9 cellular contexts compared by ENCODE assay signal in the genomic region with DNA sequence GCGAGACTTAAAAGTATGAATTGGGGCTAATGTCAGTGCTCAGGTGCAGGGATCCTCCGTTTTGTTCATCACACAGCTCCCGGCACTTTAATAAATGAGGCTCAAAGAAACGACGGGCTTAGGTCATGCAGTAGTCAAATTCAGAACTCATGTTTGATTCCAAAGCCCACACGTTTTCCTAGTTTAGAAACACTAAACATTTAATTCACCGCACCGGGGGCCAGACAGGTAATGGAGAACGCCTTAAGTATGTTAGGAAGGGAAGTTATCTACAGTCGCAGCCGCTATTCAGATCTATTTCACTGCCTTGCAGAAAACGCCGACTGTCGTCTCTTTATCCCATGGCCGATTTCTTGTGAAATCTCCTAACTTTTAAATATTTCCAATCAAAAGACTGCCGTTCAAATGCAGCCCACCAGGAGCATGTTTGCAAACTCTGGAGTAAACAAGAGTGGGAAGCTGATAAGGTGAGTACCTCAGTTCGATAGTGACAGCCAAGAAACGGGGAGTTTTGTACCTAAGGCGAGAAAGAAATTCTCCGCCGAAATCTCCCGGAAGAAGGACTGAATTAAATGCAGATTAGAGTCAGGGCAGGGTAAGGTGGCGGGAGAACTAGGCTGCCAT. TPM values are rescaled to one million over a fixed set of nuclear protein-coding genes. Genes with fewer than 3 reads are reported as not detected.
DNase-seq lines count a peak whose midpoint lies in the region; ATAC-seq and TF ChIP-seq lines count a peak whose summit lies in the region.
"Had no signal": no experiment of that assay in that cellular context is flagged by ENCODE, and none has a peak within 500 bp of the region (broad histone marks: within the 10 kb centered on the region; RNA-seq: fewer than 3 reads in every experiment).

No MANE protein-coding gene starts in this region.

- H3K27me3 ChIP-seq in WERI-Rb-1 (ENCODE audit: insufficient read depth, low read depth, severe bottlenecking) (no peaks in the 10 kb centered on the region), skeletal muscle tissue (ENCODE audit: control insufficient read depth in 3 of 3, insufficient read depth in 3 of 3, low read length in 3 of 3) (no peaks in the 10 kb centered on the region)

- peak overlapping the region; percentile 83 to 89 (median 88) for H3K9ac ChIP-seq in skeletal muscle tissue (ENCODE audit: low read depth in 1 of 3, low read length in 3 of 3)

- H3K4me3 ChIP-seq in WERI-Rb-1 (ENCODE audit: low read depth, low read length) (peak overlapping the region; percentile 90), skeletal muscle tissue (ENCODE audit: low read length in 3 of 3) (peak overlapping the region; percentile 78 to 99 (median 93))

- H3K36me3 ChIP-seq in WERI-Rb-1 = no peaks in the 10 kb centered on the region
- H3K36me3 ChIP-seq in skeletal muscle tissue (ENCODE audit: control insufficient read depth in 3 of 3, insufficient read depth in 3 of 3, low read length in 3 of 3) = no peaks in the 10 kb centered on the region

- H3K9me3 ChIP-seq in WERI-Rb-1 (ENCODE audit: severe bottlenecking) = no peaks in the 10 kb centered on the region
- no peaks in the 10 kb centered on the region for H3K9me3 ChIP-seq in skeletal muscle tissue (ENCODE audit: control insufficient read depth in 3 of 3, low read length in 3 of 3)

- DNase-seq in WERI-Rb-1 = no peak
- peak; percentile 3 for DNase-seq in glomerular endothelial cell (ENCODE audit: extremely low read depth, low read depth, low spot score)
- no peak for DNase-seq in HuH-7 (ENCODE audit: low spot score)

- peaks cover 4 to 10% (median 8%) of the 10 kb centered on the region in 3 donors for H3K4me1 ChIP-seq in skeletal muscle tissue (ENCODE audit: control insufficient read depth in 3 of 3, insufficient read depth in 3 of 3, low read length in 3 of 3)

- H3K27ac ChIP-seq in WERI-Rb-1 (peak overlapping the region; percentile 95), skeletal muscle tissue (ENCODE audit: low read depth, low read length) (peak overlapping the region; percentile 95)

- no peak for TF ChIP-seq CTCF in WERI-Rb-1 (IDR thresholded peaks at IDR 0.05; ENCODE audit: low read depth, low read length)

- ATAC-seq in GM21825 (IDR thresholded peaks at IDR 0.05; ENCODE audit: unreplicated experiment) (peak; percentile 3), GM19395 (IDR thresholded peaks at IDR 0.05; ENCODE audit: unreplicated experiment) (no peak), GM19463 (IDR thresholded peaks at IDR 0.05; ENCODE audit: unreplicated experiment) (no peak), HG03378 (IDR thresholded peaks at IDR 0.05; ENCODE audit: unreplicated experiment) (no peak)

RNA-seq across cellular contexts. Expression of a gene that starts 0.6 kb away (rescaled TPM):
- total RNA-seq in glomerular endothelial cell (not detected in 2 replicates), skeletal muscle tissue (not detected)
- total RNA-seq: T-helper 2 cell treated with Interferon-gamma antibody and Interleukin-4, amounts not matched to agents 100 ng/mL and 5 ng/mL, for 36 hours had no signal

RNA-seq across cellular contexts. Expression of a gene that starts 0.6 kb away (rescaled TPM):
- total RNA-seq in glomerular endothelial cell (9.7 and 34.9 TPM in 2 replicates), skeletal muscle tissue (26.6 TPM)

RNA-seq across cellular contexts. Expression of a gene that starts 30.9 kb away (rescaled TPM):
- not detected in 2 replicates for total RNA-seq in glomerular endothelial cell
- not detected for total RNA-seq in skeletal muscle tissue
- total RNA-seq: T-helper 2 cell treated with Interferon-gamma antibody and Interleukin-4, amounts not matched to agents 100 ng/mL and 5 ng/mL, for 36 hours had no signal
